19 cellular contexts compared by ENCODE assay signal in genomic region chr14:37447883-37448391, GRCh38.
DNase-seq lines count a peak whose midpoint lies in the region; ATAC-seq and TF ChIP-seq lines count a peak whose summit lies in the region.
"Had no signal": no experiment of that assay in that cellular context is flagged by ENCODE, and none has a peak within 500 bp of the region (broad histone marks: within the 10 kb centered on the region; RNA-seq: fewer than 3 reads in every experiment).

No MANE protein-coding gene starts in this region.

- in situ Hi-C loops in mammary epithelial cell (cut with MboI; ENCODE audit: low sequenced_read_pairs in 2 of 2) = no loop called here

- no peaks in the 10 kb centered on the region for H4K20me1 ChIP-seq in mammary epithelial cell (ENCODE audit: insufficient read depth, low read length)

- H3K4me1 Mint-ChIP-seq in activated CD4-positive, alpha-beta T cell treated with anti-CD3 and anti-CD28 coated beads, Interleukin-2, amount 10 ng/mL, durations not matched to agents 7 days and 5 days = no peaks in the 10 kb centered on the region
- H3K4me1 Mint-ChIP-seq: CD4-positive, alpha-beta memory T cell had no signal

- no peak for TF ChIP-seq POLR2A in thyroid gland (IDR thresholded peaks at IDR 0.05)

- CTCF ChIA-PET in mammary epithelial cell (lab: Charles Lee; ENCODE audit: low non-redundant PET) = no interaction called here
- CTCF ChIA-PET in activated CD4-positive, alpha-beta T cell treated with anti-CD3 and anti-CD28 coated beads, Interleukin-2, amount 10 ng/mL, durations not matched to agents 7 days and 5 days (lab: Charles Lee) = no interaction called here

- intact Hi-C loops in mammary epithelial cell (cut with micrococcal nuclease) (no loop called here), left lung (cut with DNase I) (no loop called here), thyroid gland (cut with DNase I) (no loop called here)

- no peak overlapping the region for H3K4me3 Mint-ChIP-seq in activated CD4-positive, alpha-beta T cell treated with anti-CD3 and anti-CD28 coated beads, Interleukin-2, amount 10 ng/mL, durations not matched to agents 7 days and 5 days
- H3K4me3 Mint-ChIP-seq: CD4-positive, alpha-beta memory T cell had no signal

- peak overlapping the region; percentile 47 for H2AFZ ChIP-seq in mammary epithelial cell (ENCODE audit: low read depth, low read length)

- H3K4me3 ChIP-seq in mammary epithelial cell (replicated peaks in 1 of 3; ENCODE audit: insufficient read depth in 1 of 3, low read depth in 2 of 3, low read length in 3 of 3) = peak overlapping the region in 1 of 3 experiments; percentile 13
- H3K4me3 ChIP-seq in left lung = no peak overlapping the region
- no peak overlapping the region for H3K4me3 ChIP-seq in thyroid gland (replicated peaks in 1 of 3)
- H3K4me3 ChIP-seq: MG63, SK-N-MC had no signal

- H3K4me1 ChIP-seq in mammary epithelial cell (ENCODE audit: insufficient read depth, low read length) (peaks cover 10% of the 10 kb centered on the region), left lung (no peaks in the 10 kb centered on the region), thyroid gland (peaks cover 7 to 13% of the 10 kb centered on the region in 2 donors)
- H3K4me1 ChIP-seq: BE2C had no signal

- H3K27ac Mint-ChIP-seq in activated CD4-positive, alpha-beta T cell treated with anti-CD3 and anti-CD28 coated beads, Interleukin-2, amount 10 ng/mL, durations not matched to agents 7 days and 5 days = no peak overlapping the region
- H3K27ac Mint-ChIP-seq: CD4-positive, alpha-beta memory T cell had no signal

- H3K9me3 ChIP-seq in mammary epithelial cell (replicated peaks; ENCODE audit: insufficient read depth, low read length) (no peaks in the 10 kb centered on the region), left lung (peaks cover 0 to 11% of the 10 kb centered on the region in 2 donors), thyroid gland (no peaks in the 10 kb centered on the region)
- H3K9me3 ChIP-seq: BE2C, MG63 had no signal

- POLR2A ChIA-PET in activated CD4-positive, alpha-beta T cell treated with anti-CD3 and anti-CD28 coated beads, Interleukin-2, amount 10 ng/mL, durations not matched to agents 7 days and 5 days (lab: Charles Lee) = no interaction called here

- H3K36me3 ChIP-seq in mammary epithelial cell (ENCODE audit: insufficient read depth, low read length) = no peaks in the 10 kb centered on the region
- H3K36me3 ChIP-seq in left lung = no peaks in the 10 kb centered on the region
- no peaks in the 10 kb centered on the region for H3K36me3 ChIP-seq in thyroid gland
- H3K36me3 ChIP-seq: BE2C, MG63 had no signal

- H3K27me3 Mint-ChIP-seq in activated CD4-positive, alpha-beta T cell treated with anti-CD3 and anti-CD28 coated beads, Interleukin-2, amount 10 ng/mL, durations not matched to agents 7 days and 5 days = no peaks in the 10 kb centered on the region
- H3K27me3 Mint-ChIP-seq: CD4-positive, alpha-beta memory T cell had no signal

- no peaks in the 10 kb centered on the region for H3K36me3 Mint-ChIP-seq in activated CD4-positive, alpha-beta T cell treated with anti-CD3 and anti-CD28 coated beads, Interleukin-2, amount 10 ng/mL, durations not matched to agents 7 days and 5 days (ENCODE audit: low read depth)
- H3K36me3 Mint-ChIP-seq: CD4-positive, alpha-beta memory T cell had no signal

- ATAC-seq in left lung = peak; percentile 79

- BruUV-seq in mammary epithelial cell (replicated peaks; lab: Mats Ljungman, UMichigan) = no TSS peak

- 4% methylated on average over 2 of the region's 2 CpGs for WGBS in mammary epithelial cell (ENCODE audit: low coverage, missing lambda C conversion rate)
- 24 to 27% methylated on average over 2 of the region's 2 CpGs for WGBS in thyroid gland, 2 donors

- no peaks in the 10 kb centered on the region for H3K79me2 ChIP-seq in mammary epithelial cell (ENCODE audit: insufficient read depth, low read length)

- no peaks in the 10 kb centered on the region for H3K9me3 Mint-ChIP-seq in activated CD4-positive, alpha-beta T cell treated with anti-CD3 and anti-CD28 coated beads, Interleukin-2, amount 10 ng/mL, durations not matched to agents 7 days and 5 days

- TF ChIP-seq CTCF in mammary epithelial cell (conservative IDR thresholded peaks at IDR 0.05 in 1 of 2, IDR thresholded peaks at IDR 0.05 in 1 of 2; ENCODE audit: extremely low read depth in 1 of 2, insufficient read depth in 1 of 2, low read depth in 1 of 2, low read length in 2 of 2) (no peak), left lung (IDR thresholded peaks at IDR 0.05) (no peak), thyroid gland (IDR thresholded peaks at IDR 0.05) (no peak)

- peak overlapping the region; percentile 22 for H3K27ac ChIP-seq in mammary epithelial cell (ENCODE audit: insufficient read depth, low read depth, low read length)
- peak overlapping the region in 1 of 2 donors; percentile 11 for H3K27ac ChIP-seq in left lung
- H3K27ac ChIP-seq in thyroid gland = peak overlapping the region in 2 of 3 donors; percentile 22 to 39
- H3K27ac ChIP-seq: 22Rv1, SK-N-MC had no signal

- H3K9ac ChIP-seq in mammary epithelial cell (ENCODE audit: insufficient read depth, low read length) = no peak overlapping the region

- dilution Hi-C loops in mammary epithelial cell (cut with HindIII; ENCODE audit: low sequenced_read_pairs) = no loop called here

- H3K27me3 ChIP-seq in mammary epithelial cell (ENCODE audit: insufficient read depth, low read length) = no peaks in the 10 kb centered on the region
- H3K27me3 ChIP-seq in left lung = no peaks in the 10 kb centered on the region
- no peaks in the 10 kb centered on the region for H3K27me3 ChIP-seq in thyroid gland
- H3K27me3 ChIP-seq: BE2C, MG63 had no signal

- H3K4me2 ChIP-seq in mammary epithelial cell (ENCODE audit: insufficient read depth, low read depth, low read length) = peak overlapping the region; percentile 44

- DNase-seq in DMS79 treated with DMSO at 0.1 percent for 48 hours (lab: John Stamatoyannopoulos, UW) (peak; percentile 57), DMS79 (lab: John Stamatoyannopoulos, UW) (no peak), mammary epithelial cell (peak; percentile 53), left lung (no peak), thyroid gland (no peak), DMS 273 treated with DMSO at 0.1 percent for 48 hours (lab: John Stamatoyannopoulos, UW) (no peak), HT-29 (ENCODE audit: low spot score) (no peak)
- DNase-seq in activated CD4-positive, alpha-beta T cell treated with anti-CD3 and anti-CD28 coated beads, Interleukin-2, amount 10 ng/mL, durations not matched to agents 7 days and 5 days = no peak
- DNase-seq: BE2C; CD4-positive, alpha-beta memory T cell; GOT3; MG63; NCI-H1417; NCI-H1930; NCI-H510A; NCI-H774; Right ventricle myocardium superior had no signal

Comparison
In these comparisons a context has a peak if more than half of its experiments do, and no peak if none do; other contexts are left out.
1. DNase-seq: peak in DMS79 treated with DMSO at 0.1 percent for 48 hours (single experiment) and mammary epithelial cell (single experiment); none in DMS79 (single experiment), left lung (0 of 2), thyroid gland (0 of 2), DMS 273 treated with DMSO at 0.1 percent for 48 hours (single experiment), activated CD4-positive, alpha-beta T cell treated with anti-CD3 and anti-CD28 coated beads, Interleukin-2, amount 10 ng/mL, durations not matched to agents 7 days and 5 days (single experiment) and HT-29 (single experiment).